ENCODE assay signal across 1 cellular context in genomic region chr17:59786536-59787319, GRCh38.
A peak's percentile ranks its signal among the peaks of the same experiment; 100 is the strongest.
TF ChIP-seq lines count a peak whose summit lies in the region.

No MANE protein-coding gene starts in this region.

TF ChIP-seq in HepG2, 621 proteins besides CTCF, POLR2A, EP300 and RAD21 (continued from another document and continues in another):
- TF ChIP-seq MLXIP (CRISPR knock-in tag; IDR thresholded peaks at IDR 0.05; ENCODE audit: borderline replicate concordance) (peak; percentile 89; the same call in 1 of the 2 replicates), NR2F1 (CRISPR knock-in tag; IDR thresholded peaks at IDR 0.05) (0 out of 4 replicates have a peak, but pooled peaks of 1 of the 2 experiments have one; percentile 37), HMGXB4 (CRISPR knock-in tag; IDR thresholded peaks at IDR 0.05; ENCODE audit: borderline replicate concordance in 1 of 2, low read depth in 1 of 2) (peak; percentile 76 to 85; a peak in 3 of 4 replicates), DNMT1 (CRISPR knock-in tag; IDR thresholded peaks at IDR 0.05) (no peak), REPIN1 (CRISPR knock-in tag; IDR thresholded peaks at IDR 0.05; ENCODE audit: borderline replicate concordance, low read depth) (peak; percentile 97), MIXL1 (CRISPR knock-in tag; IDR thresholded peaks at IDR 0.05) (peak; percentile 99), RFXAP (CRISPR knock-in tag; IDR thresholded peaks at IDR 0.05; ENCODE audit: borderline replicate concordance) (peak; percentile 91), HNRNPLL (IDR thresholded peaks at IDR 0.05; ENCODE audit: low read depth, low read length, poor library complexity, severe bottlenecking) (no peak), CAMTA2 (CRISPR knock-in tag; IDR thresholded peaks at IDR 0.05; ENCODE audit: borderline replicate concordance) (no peak), JUN (CRISPR knock-in tag; IDR thresholded peaks at IDR 0.05) (peak; percentile 99), ZNF224 (CRISPR knock-in tag; IDR thresholded peaks at IDR 0.05) (peak; percentile 100), ATF7 (IDR thresholded peaks at IDR 0.05) (peak; percentile 79), ATF7 (CRISPR knock-in tag; IDR thresholded peaks at IDR 0.05) (peak; percentile 80; the same call in 1 of the 2 replicates), GABPA (IDR thresholded peaks at IDR 0.05; ENCODE audit: low read depth, low read length) (no peak), GABPA (CRISPR knock-in tag; IDR thresholded peaks at IDR 0.05; ENCODE audit: low read depth) (peak; percentile 58), ZNF607 (CRISPR knock-in tag; IDR thresholded peaks at IDR 0.05; ENCODE audit: borderline replicate concordance) (peak; percentile 42; the same call in 1 of the 2 replicates), ZBTB33 (CRISPR knock-in tag; IDR thresholded peaks at IDR 0.05) (peak; percentile 85), DNMT3B (CRISPR knock-in tag; conservative IDR thresholded peaks at IDR 0.05) (peak; percentile 99), HDAC2 (CRISPR knock-in tag; IDR thresholded peaks at IDR 0.05) (peak; percentile 95), ZNF557 (CRISPR knock-in tag; IDR thresholded peaks at IDR 0.05) (0 out of 2 replicates have a peak, but pooled peaks have one; percentile 58), RCOR2 (CRISPR knock-in tag; IDR thresholded peaks at IDR 0.05) (peak; percentile 95), ZFX (CRISPR knock-in tag; IDR thresholded peaks at IDR 0.05; ENCODE audit: low read depth) (peak; percentile 70), ZNF12 (CRISPR knock-in tag; IDR thresholded peaks at IDR 0.05) (peak; percentile 91), ZNF577 (CRISPR knock-in tag; IDR thresholded peaks at IDR 0.05; ENCODE audit: borderline replicate concordance, low read depth) (0 out of 2 replicates have a peak, but pooled peaks have one; percentile 12), RXRA (CRISPR knock-in tag; IDR thresholded peaks at IDR 0.05) (peak; percentile 92; the same call in 1 of the 2 replicates), RFXANK (CRISPR knock-in tag; IDR thresholded peaks at IDR 0.05) (peak; percentile 94), POLR2AphosphoS5 (IDR thresholded peaks at IDR 0.05; ENCODE audit: low read depth, low read length) (peak; percentile 70), ZNF772 (CRISPR knock-in tag; IDR thresholded peaks at IDR 0.05) (peak; percentile 93; the same call in 1 of the 2 replicates), ZNF354B (CRISPR knock-in tag; IDR thresholded peaks at IDR 0.05) (no peak; the same call in 1 of the 2 replicates), PHF21A (CRISPR knock-in tag; IDR thresholded peaks at IDR 0.05) (peak; percentile 96), NFKBIZ (CRISPR knock-in tag; IDR thresholded peaks at IDR 0.05) (peak; percentile 100), RXRB (CRISPR knock-in tag; IDR thresholded peaks at IDR 0.05; ENCODE audit: borderline replicate concordance) (peak; percentile 98), ZNF749 (CRISPR knock-in tag; IDR thresholded peaks at IDR 0.05; ENCODE audit: borderline replicate concordance) (peak; percentile 90; the same call in 1 of the 2 replicates), NKX3-1 (CRISPR knock-in tag; IDR thresholded peaks at IDR 0.05) (peak; percentile 95), PATZ1 (CRISPR knock-in tag; IDR thresholded peaks at IDR 0.05) (peak; percentile 93), PTBP1 (IDR thresholded peaks at IDR 0.05; ENCODE audit: low read depth, low read length, poor library complexity, severe bottlenecking) (no peak)
- TF ChIP-seq, protein P1, sequence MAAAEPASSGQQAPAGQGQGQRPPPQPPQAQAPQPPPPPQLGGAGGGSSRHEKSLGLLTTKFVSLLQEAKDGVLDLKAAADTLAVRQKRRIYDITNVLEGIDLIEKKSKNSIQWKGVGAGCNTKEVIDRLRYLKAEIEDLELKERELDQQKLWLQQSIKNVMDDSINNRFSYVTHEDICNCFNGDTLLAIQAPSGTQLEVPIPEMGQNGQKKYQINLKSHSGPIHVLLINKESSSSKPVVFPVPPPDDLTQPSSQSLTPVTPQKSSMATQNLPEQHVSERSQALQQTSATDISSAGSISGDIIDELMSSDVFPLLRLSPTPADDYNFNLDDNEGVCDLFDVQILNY (CRISPR knock-in tag; conservative IDR thresholded peaks at IDR 0.05), result no peak
- TF ChIP-seq, protein P2, sequence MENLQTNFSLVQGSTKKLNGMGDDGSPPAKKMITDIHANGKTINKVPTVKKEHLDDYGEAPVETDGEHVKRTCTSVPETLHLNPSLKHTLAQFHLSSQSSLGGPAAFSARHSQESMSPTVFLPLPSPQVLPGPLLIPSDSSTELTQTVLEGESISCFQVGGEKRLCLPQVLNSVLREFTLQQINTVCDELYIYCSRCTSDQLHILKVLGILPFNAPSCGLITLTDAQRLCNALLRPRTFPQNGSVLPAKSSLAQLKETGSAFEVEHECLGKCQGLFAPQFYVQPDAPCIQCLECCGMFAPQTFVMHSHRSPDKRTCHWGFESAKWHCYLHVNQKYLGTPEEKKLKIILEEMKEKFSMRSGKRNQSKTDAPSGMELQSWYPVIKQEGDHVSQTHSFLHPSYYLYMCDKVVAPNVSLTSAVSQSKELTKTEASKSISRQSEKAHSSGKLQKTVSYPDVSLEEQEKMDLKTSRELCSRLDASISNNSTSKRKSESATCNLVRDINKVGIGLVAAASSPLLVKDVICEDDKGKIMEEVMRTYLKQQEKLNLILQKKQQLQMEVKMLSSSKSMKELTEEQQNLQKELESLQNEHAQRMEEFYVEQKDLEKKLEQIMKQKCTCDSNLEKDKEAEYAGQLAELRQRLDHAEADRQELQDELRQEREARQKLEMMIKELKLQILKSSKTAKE (CRISPR knock-in tag; IDR thresholded peaks at IDR 0.05; ENCODE audit: borderline replicate concordance), result peak; percentile 88
- TF ChIP-seq, protein P3, sequence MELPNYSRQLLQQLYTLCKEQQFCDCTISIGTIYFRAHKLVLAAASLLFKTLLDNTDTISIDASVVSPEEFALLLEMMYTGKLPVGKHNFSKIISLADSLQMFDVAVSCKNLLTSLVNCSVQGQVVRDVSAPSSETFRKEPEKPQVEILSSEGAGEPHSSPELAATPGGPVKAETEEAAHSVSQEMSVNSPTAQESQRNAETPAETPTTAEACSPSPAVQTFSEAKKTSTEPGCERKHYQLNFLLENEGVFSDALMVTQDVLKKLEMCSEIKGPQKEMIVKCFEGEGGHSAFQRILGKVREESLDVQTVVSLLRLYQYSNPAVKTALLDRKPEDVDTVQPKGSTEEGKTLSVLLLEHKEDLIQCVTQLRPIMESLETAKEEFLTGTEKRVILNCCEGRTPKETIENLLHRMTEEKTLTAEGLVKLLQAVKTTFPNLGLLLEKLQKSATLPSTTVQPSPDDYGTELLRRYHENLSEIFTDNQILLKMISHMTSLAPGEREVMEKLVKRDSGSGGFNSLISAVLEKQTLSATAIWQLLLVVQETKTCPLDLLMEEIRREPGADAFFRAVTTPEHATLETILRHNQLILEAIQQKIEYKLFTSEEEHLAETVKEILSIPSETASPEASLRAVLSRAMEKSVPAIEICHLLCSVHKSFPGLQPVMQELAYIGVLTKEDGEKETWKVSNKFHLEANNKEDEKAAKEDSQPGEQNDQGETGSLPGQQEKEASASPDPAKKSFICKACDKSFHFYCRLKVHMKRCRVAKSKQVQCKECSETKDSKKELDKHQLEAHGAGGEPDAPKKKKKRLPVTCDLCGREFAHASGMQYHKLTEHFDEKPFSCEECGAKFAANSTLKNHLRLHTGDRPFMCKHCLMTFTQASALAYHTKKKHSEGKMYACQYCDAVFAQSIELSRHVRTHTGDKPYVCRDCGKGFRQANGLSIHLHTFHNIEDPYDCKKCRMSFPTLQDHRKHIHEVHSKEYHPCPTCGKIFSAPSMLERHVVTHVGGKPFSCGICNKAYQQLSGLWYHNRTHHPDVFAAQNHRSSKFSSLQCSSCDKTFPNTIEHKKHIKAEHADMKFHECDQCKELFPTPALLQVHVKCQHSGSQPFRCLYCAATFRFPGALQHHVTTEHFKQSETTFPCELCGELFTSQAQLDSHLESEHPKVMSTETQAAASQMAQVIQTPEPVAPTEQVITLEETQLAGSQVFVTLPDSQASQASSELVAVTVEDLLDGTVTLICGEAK (IDR thresholded peaks at IDR 0.05), result no peak
- TF ChIP-seq, protein P3 (CRISPR knock-in tag; IDR thresholded peaks at IDR 0.05), result peak; percentile 64; the same call in 1 of the 2 replicates
- TF ChIP-seq, protein P4, sequence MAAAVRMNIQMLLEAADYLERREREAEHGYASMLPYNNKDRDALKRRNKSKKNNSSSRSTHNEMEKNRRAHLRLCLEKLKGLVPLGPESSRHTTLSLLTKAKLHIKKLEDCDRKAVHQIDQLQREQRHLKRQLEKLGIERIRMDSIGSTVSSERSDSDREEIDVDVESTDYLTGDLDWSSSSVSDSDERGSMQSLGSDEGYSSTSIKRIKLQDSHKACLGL (CRISPR knock-in tag; IDR thresholded peaks at IDR 0.05), result no peak
